2 cellular contexts compared by ENCODE assay signal in genomic region chr1:23701996-23702395, GRCh38.
TF ChIP-seq lines count a peak whose summit lies in the region.

No MANE protein-coding gene starts in this region.

TF ChIP-seq in GM23338, 12 proteins besides CTCF, POLR2A, EP300 and RAD21:
- TF ChIP-seq POLR2AphosphoS5 (IDR thresholded peaks at IDR 0.05; ENCODE audit: low read depth) (no peak), EZH2phosphoT487 (IDR thresholded peaks at IDR 0.05; ENCODE audit: unreplicated experiment) (no peak), JUNB (IDR thresholded peaks at IDR 0.05; ENCODE audit: unreplicated experiment) (no peak), EZH2 (IDR thresholded peaks at IDR 0.05; ENCODE audit: low read depth, unreplicated experiment) (no peak), NANOG (IDR thresholded peaks at IDR 0.05; ENCODE audit: borderline replicate concordance) (no peak)
- TF ChIP-seq, protein P1, sequence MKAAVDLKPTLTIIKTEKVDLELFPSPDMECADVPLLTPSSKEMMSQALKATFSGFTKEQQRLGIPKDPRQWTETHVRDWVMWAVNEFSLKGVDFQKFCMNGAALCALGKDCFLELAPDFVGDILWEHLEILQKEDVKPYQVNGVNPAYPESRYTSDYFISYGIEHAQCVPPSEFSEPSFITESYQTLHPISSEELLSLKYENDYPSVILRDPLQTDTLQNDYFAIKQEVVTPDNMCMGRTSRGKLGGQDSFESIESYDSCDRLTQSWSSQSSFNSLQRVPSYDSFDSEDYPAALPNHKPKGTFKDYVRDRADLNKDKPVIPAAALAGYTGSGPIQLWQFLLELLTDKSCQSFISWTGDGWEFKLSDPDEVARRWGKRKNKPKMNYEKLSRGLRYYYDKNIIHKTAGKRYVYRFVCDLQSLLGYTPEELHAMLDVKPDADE (IDR thresholded peaks at IDR 0.05): no peak
- TF ChIP-seq, protein P2, sequence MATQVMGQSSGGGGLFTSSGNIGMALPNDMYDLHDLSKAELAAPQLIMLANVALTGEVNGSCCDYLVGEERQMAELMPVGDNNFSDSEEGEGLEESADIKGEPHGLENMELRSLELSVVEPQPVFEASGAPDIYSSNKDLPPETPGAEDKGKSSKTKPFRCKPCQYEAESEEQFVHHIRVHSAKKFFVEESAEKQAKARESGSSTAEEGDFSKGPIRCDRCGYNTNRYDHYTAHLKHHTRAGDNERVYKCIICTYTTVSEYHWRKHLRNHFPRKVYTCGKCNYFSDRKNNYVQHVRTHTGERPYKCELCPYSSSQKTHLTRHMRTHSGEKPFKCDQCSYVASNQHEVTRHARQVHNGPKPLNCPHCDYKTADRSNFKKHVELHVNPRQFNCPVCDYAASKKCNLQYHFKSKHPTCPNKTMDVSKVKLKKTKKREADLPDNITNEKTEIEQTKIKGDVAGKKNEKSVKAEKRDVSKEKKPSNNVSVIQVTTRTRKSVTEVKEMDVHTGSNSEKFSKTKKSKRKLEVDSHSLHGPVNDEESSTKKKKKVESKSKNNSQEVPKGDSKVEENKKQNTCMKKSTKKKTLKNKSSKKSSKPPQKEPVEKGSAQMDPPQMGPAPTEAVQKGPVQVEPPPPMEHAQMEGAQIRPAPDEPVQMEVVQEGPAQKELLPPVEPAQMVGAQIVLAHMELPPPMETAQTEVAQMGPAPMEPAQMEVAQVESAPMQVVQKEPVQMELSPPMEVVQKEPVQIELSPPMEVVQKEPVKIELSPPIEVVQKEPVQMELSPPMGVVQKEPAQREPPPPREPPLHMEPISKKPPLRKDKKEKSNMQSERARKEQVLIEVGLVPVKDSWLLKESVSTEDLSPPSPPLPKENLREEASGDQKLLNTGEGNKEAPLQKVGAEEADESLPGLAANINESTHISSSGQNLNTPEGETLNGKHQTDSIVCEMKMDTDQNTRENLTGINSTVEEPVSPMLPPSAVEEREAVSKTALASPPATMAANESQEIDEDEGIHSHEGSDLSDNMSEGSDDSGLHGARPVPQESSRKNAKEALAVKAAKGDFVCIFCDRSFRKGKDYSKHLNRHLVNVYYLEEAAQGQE (IDR thresholded peaks at IDR 0.05; ENCODE audit: unreplicated experiment): no peak
TF ChIP-seq in GM23338: peak in this region for 0.

TF ChIP-seq in K562, 482 proteins besides CTCF, POLR2A, EP300 and RAD21:
- TF ChIP-seq NFATC3 (IDR thresholded peaks at IDR 0.05) (no peak), ZNF143 (CRISPR knock-in tag; IDR thresholded peaks at IDR 0.05) (no peak), CCNT2 (IDR thresholded peaks at IDR 0.05; ENCODE audit: borderline replicate concordance, extremely low read depth, insufficient read length, low read depth, low read length) (no peak), ZSCAN29 (IDR thresholded peaks at IDR 0.05) (no peak), CCAR2 (IDR thresholded peaks at IDR 0.05; ENCODE audit: low read depth, low read length) (no peak), ZKSCAN8 (CRISPR knock-in tag; IDR thresholded peaks at IDR 0.05) (no peak), KAT8 (IDR thresholded peaks at IDR 0.05; ENCODE audit: low read depth) (no peak), RFX1 (IDR thresholded peaks at IDR 0.05) (no peak)
- TF ChIP-seq, protein P3, sequence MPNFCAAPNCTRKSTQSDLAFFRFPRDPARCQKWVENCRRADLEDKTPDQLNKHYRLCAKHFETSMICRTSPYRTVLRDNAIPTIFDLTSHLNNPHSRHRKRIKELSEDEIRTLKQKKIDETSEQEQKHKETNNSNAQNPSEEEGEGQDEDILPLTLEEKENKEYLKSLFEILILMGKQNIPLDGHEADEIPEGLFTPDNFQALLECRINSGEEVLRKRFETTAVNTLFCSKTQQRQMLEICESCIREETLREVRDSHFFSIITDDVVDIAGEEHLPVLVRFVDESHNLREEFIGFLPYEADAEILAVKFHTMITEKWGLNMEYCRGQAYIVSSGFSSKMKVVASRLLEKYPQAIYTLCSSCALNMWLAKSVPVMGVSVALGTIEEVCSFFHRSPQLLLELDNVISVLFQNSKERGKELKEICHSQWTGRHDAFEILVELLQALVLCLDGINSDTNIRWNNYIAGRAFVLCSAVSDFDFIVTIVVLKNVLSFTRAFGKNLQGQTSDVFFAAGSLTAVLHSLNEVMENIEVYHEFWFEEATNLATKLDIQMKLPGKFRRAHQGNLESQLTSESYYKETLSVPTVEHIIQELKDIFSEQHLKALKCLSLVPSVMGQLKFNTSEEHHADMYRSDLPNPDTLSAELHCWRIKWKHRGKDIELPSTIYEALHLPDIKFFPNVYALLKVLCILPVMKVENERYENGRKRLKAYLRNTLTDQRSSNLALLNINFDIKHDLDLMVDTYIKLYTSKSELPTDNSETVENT (CRISPR knock-in tag; IDR thresholded peaks at IDR 0.05): no peak
TF ChIP-seq in K562: peak in this region for 0.
